ENCODE assay signal across 15 cellular contexts in genomic region chr3:53725308-53725995, GRCh38.
"Had no signal": no experiment of that assay in that cellular context is flagged by ENCODE, and none has a peak within 500 bp of the region (broad histone marks: within the 10 kb centered on the region; RNA-seq: fewer than 3 reads in every experiment).

No MANE protein-coding gene starts in this region.

- H3K9me3 Mint-ChIP-seq: activated naive CD4-positive, alpha-beta T cell treated with anti-CD3 and anti-CD28 coated beads for 36 hours; activated T-helper 17 cell treated with anti-CD3 and anti-CD28 coated beads, Interleukin-2, amount 50 U/mL, for 72 hours; natural killer cell treated with Interleukin-12 subunit alpha and Interleukin-12 subunit beta and Interleukin-15 and Interleukin-18, amount 100 ng/mL, for 72 hours; stimulated activated memory B cell treated with anti-CD40 and anti-IgM and Interleukin-4, amounts not matched to agents 10 μg/mL and 1 μg/mL and 100 μg/mL, for 72 hours had no signal

- H3K27ac Mint-ChIP-seq: activated naive CD4-positive, alpha-beta T cell treated with anti-CD3 and anti-CD28 coated beads for 36 hours; activated T-helper 17 cell treated with anti-CD3 and anti-CD28 coated beads, Interleukin-2, amount 50 U/mL, for 72 hours; stimulated activated memory B cell treated with anti-CD40 and anti-IgM and Interleukin-4, amounts not matched to agents 10 μg/mL and 1 μg/mL and 100 μg/mL, for 72 hours had no signal

- ATAC-seq: activated T-helper 17 cell treated with anti-CD3 and anti-CD28 coated beads, Interleukin-2, amount 50 U/mL, for 72 hours; left lobe of liver; stimulated activated memory B cell treated with anti-CD40 and anti-IgM and Interleukin-4, amounts not matched to agents 10 μg/mL and 1 μg/mL and 100 μg/mL, for 72 hours had no signal

- H3K4me3 Mint-ChIP-seq: activated naive CD4-positive, alpha-beta T cell treated with anti-CD3 and anti-CD28 coated beads for 36 hours; activated T-helper 17 cell treated with anti-CD3 and anti-CD28 coated beads, Interleukin-2, amount 50 U/mL, for 72 hours; natural killer cell treated with Interleukin-12 subunit alpha and Interleukin-12 subunit beta and Interleukin-15 and Interleukin-18, amount 100 ng/mL, for 72 hours; stimulated activated memory B cell treated with anti-CD40 and anti-IgM and Interleukin-4, amounts not matched to agents 10 μg/mL and 1 μg/mL and 100 μg/mL, for 72 hours had no signal

- DNase-seq: activated CD4-positive, alpha-beta T cell treated with anti-CD3 and anti-CD28 coated beads for 1 hour; activated naive CD4-positive, alpha-beta T cell treated with anti-CD3 and anti-CD28 coated beads for 36 hours; cerebellar nuclear complex; effector memory CD4-positive, alpha-beta T cell; mammary epithelial cell; posterior cingulate gyrus; retina; uterus had no signal

- H3K27me3 ChIP-seq: ascending aorta, breast epithelium, tibial nerve, uterus had no signal

- H3K4me3 ChIP-seq: ascending aorta, breast epithelium, tibial nerve, uterus had no signal

- H3K27ac ChIP-seq: ascending aorta, breast epithelium, tibial nerve, uterus had no signal

- H3K36me3 ChIP-seq: ascending aorta, breast epithelium, uterus had no signal

- H3K4me1 ChIP-seq: breast epithelium, uterus had no signal

- H3K36me3 Mint-ChIP-seq: natural killer cell treated with Interleukin-12 subunit alpha and Interleukin-12 subunit beta and Interleukin-15 and Interleukin-18, amount 100 ng/mL, for 72 hours; stimulated activated memory B cell treated with anti-CD40 and anti-IgM and Interleukin-4, amounts not matched to agents 10 μg/mL and 1 μg/mL and 100 μg/mL, for 72 hours had no signal

- H3K9me3 ChIP-seq: ascending aorta, breast epithelium, tibial nerve, uterus had no signal

- H3K4me1 Mint-ChIP-seq: activated T-helper 17 cell treated with anti-CD3 and anti-CD28 coated beads, Interleukin-2, amount 50 U/mL, for 72 hours had no signal
